ENCODE assay signal across 23 cellular contexts in the genomic region with DNA sequence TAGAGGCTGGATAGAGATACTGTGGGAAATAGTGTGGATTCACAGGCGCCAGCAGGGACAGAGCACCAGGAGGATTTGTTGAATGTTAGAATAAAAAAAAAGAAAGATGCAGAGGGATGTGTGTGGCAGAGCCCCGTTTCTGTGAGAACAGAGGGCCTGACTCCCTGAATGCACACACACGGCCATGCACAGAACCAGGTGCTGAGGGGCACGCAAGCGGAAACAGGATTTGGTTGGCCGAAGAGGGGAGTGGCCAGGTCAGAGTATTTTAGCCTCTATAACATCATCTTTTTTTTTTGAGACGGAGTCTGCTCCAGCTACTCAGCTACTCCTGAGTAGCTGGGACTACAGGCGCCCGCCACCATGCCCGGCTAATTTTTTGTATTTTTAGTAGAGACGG.
"Had no signal": no experiment of that assay in that cellular context is flagged by ENCODE, and none has a peak within 500 bp of the region (broad histone marks: within the 10 kb centered on the region; RNA-seq: fewer than 3 reads in every experiment).

No MANE protein-coding gene starts in this region.

- H3K27ac Mint-ChIP-seq: mesothelial cell of epicardium; natural killer cell; progenitor cell of endocrine pancreas; stimulated activated effector memory CD8-positive, alpha-beta T cell treated with anti-CD3 and anti-CD28 coated beads, Interleukin-12 subunit alpha, Interleukin-12 subunit beta, amount 100 ng/mL, for 72 hours; stimulated activated naive CD8-positive, alpha-beta T cell treated with anti-CD3 and anti-CD28 coated beads, Interleukin-15, Interleukin-2, amounts not matched to agents 100 ng/mL and 50 ng/mL, for 24 hours had no signal

- H3K9me3 Mint-ChIP-seq: mesothelial cell of epicardium; naive B cell; natural killer cell; stimulated activated effector memory CD8-positive, alpha-beta T cell treated with anti-CD3 and anti-CD28 coated beads, Interleukin-12 subunit alpha, Interleukin-12 subunit beta, amount 100 ng/mL, for 72 hours; stimulated activated naive CD8-positive, alpha-beta T cell treated with anti-CD3 and anti-CD28 coated beads, Interleukin-15, Interleukin-2, amounts not matched to agents 100 ng/mL and 50 ng/mL, for 24 hours had no signal

- H3K4me1 Mint-ChIP-seq: mesothelial cell of epicardium; stimulated activated effector memory CD8-positive, alpha-beta T cell treated with anti-CD3 and anti-CD28 coated beads, Interleukin-12 subunit alpha, Interleukin-12 subunit beta, amount 100 ng/mL, for 72 hours had no signal

- H3K4me3 Mint-ChIP-seq: mesothelial cell of epicardium; naive B cell; natural killer cell; stimulated activated effector memory CD8-positive, alpha-beta T cell treated with anti-CD3 and anti-CD28 coated beads, Interleukin-12 subunit alpha, Interleukin-12 subunit beta, amount 100 ng/mL, for 72 hours; stimulated activated naive CD8-positive, alpha-beta T cell treated with anti-CD3 and anti-CD28 coated beads, Interleukin-15, Interleukin-2, amounts not matched to agents 100 ng/mL and 50 ng/mL, for 24 hours had no signal

- H3K27ac ChIP-seq: hepatocyte, left ventricle myocardium inferior, ovary, right atrium auricular region, right lobe of liver, suprapubic skin, thoracic aorta, tibial artery, upper lobe of right lung had no signal

- ATAC-seq: natural killer cell; right lobe of liver; stimulated activated effector memory CD8-positive, alpha-beta T cell treated with anti-CD3 and anti-CD28 coated beads, Interleukin-12 subunit alpha, Interleukin-12 subunit beta, amount 100 ng/mL, for 72 hours; upper lobe of right lung had no signal

- H3K4me2 ChIP-seq: hepatocyte, smooth muscle cell had no signal

- H3K4me3 ChIP-seq: hepatocyte, left ventricle myocardium inferior, lung, ovary, right atrium auricular region, right lobe of liver, smooth muscle cell, suprapubic skin, thoracic aorta, tibial artery, upper lobe of right lung had no signal

- H3K4me1 ChIP-seq: left ventricle myocardium inferior, right atrium auricular region, right lobe of liver, suprapubic skin, tibial artery, upper lobe of right lung had no signal

- H3K27me3 ChIP-seq: hepatocyte, ovary, right atrium auricular region, right lobe of liver, suprapubic skin, tibial artery, upper lobe of right lung had no signal

- H3K9me3 ChIP-seq: left ventricle myocardium inferior, ovary, right atrium auricular region, right lobe of liver, suprapubic skin, thoracic aorta, tibial artery, upper lobe of right lung had no signal

- H3K36me3 ChIP-seq: ovary had no signal

- H3K27me3 Mint-ChIP-seq: naive B cell; progenitor cell of endocrine pancreas; stimulated activated naive CD8-positive, alpha-beta T cell treated with anti-CD3 and anti-CD28 coated beads, Interleukin-15, Interleukin-2, amounts not matched to agents 100 ng/mL and 50 ng/mL, for 24 hours had no signal

- DNase-seq: islet precursor cell; left ventricle myocardium inferior; mesendoderm; naive B cell; natural killer cell; ovary; right lobe of liver; stimulated activated CD4-positive, alpha-beta T cell treated with anti-CD3 and anti-CD28 coated beads, Interleukin-2, amount 100 ng/mL, for 24 hours; stimulated activated CD4-positive, alpha-beta T cell treated with anti-CD3 and anti-CD28 coated beads, Interleukin-4, amount 100 ng/mL, for 24 hours; stimulated activated naive CD4-positive, alpha-beta T cell; tibial artery; trophoblast cell; upper lobe of right lung had no signal

- H3K36me3 Mint-ChIP-seq: naive B cell, natural killer cell had no signal

- H3K79me2 ChIP-seq: hepatocyte had no signal

- H2AFZ ChIP-seq: hepatocyte had no signal
